Comparison of ENCODE assay signal across 1 cellular context in genomic region chr14:94380225-94381148, GRCh38.
A peak's percentile ranks its signal among the peaks of the same experiment; 100 is the strongest.
TF ChIP-seq lines count a peak whose summit lies in the region.

No MANE protein-coding gene starts in this region.

TF ChIP-seq in HepG2, 621 proteins besides CTCF, POLR2A, EP300 and RAD21:
- no peak for TF ChIP-seq ZFP91 (CRISPR knock-in tag; IDR thresholded peaks at IDR 0.05; ENCODE audit: borderline replicate concordance)
- peak; percentile 54; the same call in 1 of the 2 replicates for TF ChIP-seq ZBTB7A (CRISPR knock-in tag; IDR thresholded peaks at IDR 0.05)
- TF ChIP-seq SNRNP70 (IDR thresholded peaks at IDR 0.05; ENCODE audit: low read depth, low read length) = 0 out of 2 replicates have a peak, but pooled peaks have one; percentile 23
- no peak for TF ChIP-seq ZNF83 (CRISPR knock-in tag; IDR thresholded peaks at IDR 0.05; ENCODE audit: borderline replicate concordance)
- peak; percentile 50; the same call in 1 of the 2 replicates for TF ChIP-seq FIP1L1 (IDR thresholded peaks at IDR 0.05; ENCODE audit: borderline replicate concordance, insufficient read depth, low read depth, low read length)
- TF ChIP-seq ATF4 (CRISPR knock-in tag; IDR thresholded peaks at IDR 0.05) = peak in 1 of 2 experiments; percentile 70; a peak in 1 of 4 replicates
- TF ChIP-seq ZNF296 (CRISPR knock-in tag; conservative IDR thresholded peaks at IDR 0.05) = no peak
- peak; percentile 65 for TF ChIP-seq CSRNP1 (CRISPR knock-in tag; IDR thresholded peaks at IDR 0.05)
- TF ChIP-seq SPEN (CRISPR knock-in tag; IDR thresholded peaks at IDR 0.05; ENCODE audit: low read depth) = 0 out of 2 replicates have a peak, but pooled peaks have one; percentile 15
- 0 out of 2 replicates have a peak, but pooled peaks have one; percentile 25 for TF ChIP-seq NCOA5 (CRISPR knock-in tag; IDR thresholded peaks at IDR 0.05)
- TF ChIP-seq POLR2AphosphoS5 (IDR thresholded peaks at IDR 0.05; ENCODE audit: low read depth, low read length) = peak; percentile 70
- peak; percentile 78; the same call in 1 of the 2 replicates for TF ChIP-seq PAF1 (CRISPR knock-in tag; IDR thresholded peaks at IDR 0.05)
- TF ChIP-seq SRSF4 (IDR thresholded peaks at IDR 0.05; ENCODE audit: low read depth, low read length, poor library complexity, severe bottlenecking) = peak; percentile 7
- peak; percentile 34; the same call in 1 of the 2 replicates for TF ChIP-seq AFF4 (CRISPR knock-in tag; IDR thresholded peaks at IDR 0.05)
- TF ChIP-seq ZNF24 (IDR thresholded peaks at IDR 0.05) = no peak
- no peak for TF ChIP-seq GLI4 (CRISPR knock-in tag; IDR thresholded peaks at IDR 0.05; ENCODE audit: borderline replicate concordance)
- no peak for TF ChIP-seq MTF2 (CRISPR knock-in tag; IDR thresholded peaks at IDR 0.05; ENCODE audit: borderline replicate concordance)
- 0 out of 2 replicates have a peak, but pooled peaks have one; percentile 35 for TF ChIP-seq ZC3H4 (CRISPR knock-in tag; IDR thresholded peaks at IDR 0.05; ENCODE audit: borderline replicate concordance)
- TF ChIP-seq NONO (IDR thresholded peaks at IDR 0.05) = no peak
- peak; percentile 43; the same call in 1 of the 2 replicates for TF ChIP-seq NONO (CRISPR knock-in tag; conservative IDR thresholded peaks at IDR 0.05)
- no peak for TF ChIP-seq ZSCAN5A (CRISPR knock-in tag; IDR thresholded peaks at IDR 0.05; ENCODE audit: borderline replicate concordance)
- TF ChIP-seq ZNF616 (CRISPR knock-in tag; IDR thresholded peaks at IDR 0.05; ENCODE audit: low read depth) = 0 out of 2 replicates have a peak, but pooled peaks have one; percentile 48
- TF ChIP-seq RBM22 (optimal IDR thresholded peaks at IDR 0.05; ENCODE audit: low read length) = peak; percentile 41
- TF ChIP-seq TOPORS (CRISPR knock-in tag; IDR thresholded peaks at IDR 0.05) = peak; percentile 65; the same call in 1 of the 2 replicates
- 0 out of 2 replicates have a peak, but pooled peaks have one; percentile 54 for TF ChIP-seq ZNF749 (CRISPR knock-in tag; IDR thresholded peaks at IDR 0.05; ENCODE audit: borderline replicate concordance)
- peak; percentile 10; the same call in 1 of the 2 replicates for TF ChIP-seq UBTF (CRISPR knock-in tag; IDR thresholded peaks at IDR 0.05)
- TF ChIP-seq FOSL2 (CRISPR knock-in tag; IDR thresholded peaks at IDR 0.05) = peak; percentile 42; the same call in 1 of the 2 replicates
- TF ChIP-seq MAX (IDR thresholded peaks at IDR 0.05) = peak; percentile 12; the same call in 1 of the 2 replicates
- TF ChIP-seq SMARCE1 (IDR thresholded peaks at IDR 0.05; ENCODE audit: borderline replicate concordance) = no peak
- TF ChIP-seq ZMYM4 (CRISPR knock-in tag; IDR thresholded peaks at IDR 0.05) = peak; percentile 32; the same call in 1 of the 2 replicates
- 0 out of 2 replicates have a peak, but pooled peaks have one; percentile 4 for TF ChIP-seq BRF2 (CRISPR knock-in tag; IDR thresholded peaks at IDR 0.05)
- peak; percentile 5; the same call in 1 of the 2 replicates for TF ChIP-seq NR2F2 (IDR thresholded peaks at IDR 0.05; ENCODE audit: borderline replicate concordance, low read depth)
- 0 out of 2 replicates have a peak, but pooled peaks have one; percentile 21 for TF ChIP-seq SP4 (CRISPR knock-in tag; IDR thresholded peaks at IDR 0.05)
- TF ChIP-seq ARID2 (CRISPR knock-in tag; IDR thresholded peaks at IDR 0.05; ENCODE audit: borderline replicate concordance) = peak; percentile 68; the same call in 1 of the 2 replicates
- TF ChIP-seq POLR2G (IDR thresholded peaks at IDR 0.05; ENCODE audit: low read depth, low read length) = peak; percentile 51; the same call in 1 of the 2 replicates
- 0 out of 2 replicates have a peak, but pooled peaks have one; percentile 55 for TF ChIP-seq ZNF737 (CRISPR knock-in tag; IDR thresholded peaks at IDR 0.05; ENCODE audit: borderline replicate concordance)
- TF ChIP-seq SAFB2 (CRISPR knock-in tag; IDR thresholded peaks at IDR 0.05; ENCODE audit: borderline replicate concordance, low read depth) = 0 out of 2 replicates have a peak, but pooled peaks have one; percentile 23
- no peak for TF ChIP-seq RFXAP (CRISPR knock-in tag; IDR thresholded peaks at IDR 0.05; ENCODE audit: borderline replicate concordance)
- TF ChIP-seq ZC3H13 (CRISPR knock-in tag; IDR thresholded peaks at IDR 0.05) = peak; percentile 18; the same call in 1 of the 2 replicates
- peak; percentile 61 for TF ChIP-seq AGO2 (optimal IDR thresholded peaks at IDR 0.05; ENCODE audit: low read depth, low read length)
- TF ChIP-seq TARDBP (CRISPR knock-in tag; IDR thresholded peaks at IDR 0.05) = 0 out of 2 replicates have a peak, but pooled peaks have one; percentile 36
- peak; percentile 42; the same call in 1 of the 2 replicates for TF ChIP-seq BORCS8-MEF2B (CRISPR knock-in tag; IDR thresholded peaks at IDR 0.05)
- no peak for TF ChIP-seq HCFC1 (IDR thresholded peaks at IDR 0.05; ENCODE audit: low read depth, low read length)
- TF ChIP-seq ZNF687 (CRISPR knock-in tag; IDR thresholded peaks at IDR 0.05) = peak; percentile 44
- peak; percentile 84 for TF ChIP-seq U2AF1 (optimal IDR thresholded peaks at IDR 0.05; ENCODE audit: low read depth, low read length)
- TF ChIP-seq ATF7-NPFF (CRISPR knock-in tag; IDR thresholded peaks at IDR 0.05; ENCODE audit: low read depth) = 0 out of 2 replicates have a peak, but pooled peaks have one; percentile 1
TF ChIP-seq in HepG2: peak in this region for 35.
